ENCODE assay signal across 1 cellular context in the genomic region with DNA sequence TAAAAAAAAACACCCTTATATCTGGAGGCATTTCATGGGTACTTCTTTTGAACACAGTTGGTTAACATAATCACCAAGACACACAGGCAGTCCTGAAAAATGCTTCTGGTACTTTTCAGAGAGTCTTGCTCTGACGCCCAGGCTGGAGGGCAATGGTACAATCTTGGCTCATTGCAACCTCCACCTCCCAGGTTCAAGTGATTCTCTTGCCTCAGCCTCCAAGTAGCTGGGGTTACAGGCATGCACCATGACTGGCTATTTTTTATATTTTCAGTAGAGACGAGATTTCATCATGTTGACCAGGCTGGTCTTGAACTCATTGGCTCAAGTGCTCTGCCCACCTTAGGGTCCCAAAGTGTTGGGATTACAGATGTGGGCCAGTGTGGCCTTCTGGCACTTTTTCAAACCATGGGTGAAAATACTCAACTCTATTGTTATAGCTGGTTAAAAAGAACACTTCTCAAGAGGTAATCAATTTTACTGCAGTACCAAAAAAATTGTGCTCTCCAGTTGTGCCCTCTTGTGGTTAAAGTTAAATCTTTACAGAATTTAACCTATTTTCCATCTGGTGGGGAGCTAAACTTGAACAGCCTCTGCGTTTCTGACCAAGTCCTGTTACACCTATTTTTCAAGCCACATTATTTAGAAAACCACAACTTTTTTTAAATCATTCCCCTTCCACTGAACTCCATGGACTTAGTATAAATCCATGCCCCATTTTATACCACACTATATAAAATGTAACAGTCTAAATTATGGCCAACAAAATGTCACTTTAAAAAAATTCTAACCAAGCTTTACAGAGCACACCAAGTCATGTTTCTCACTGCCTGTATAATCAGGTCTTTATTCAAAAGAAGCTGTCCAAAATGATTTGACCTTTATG.
TF ChIP-seq lines count a peak whose summit lies in the region.

No MANE protein-coding gene starts in this region.

TF ChIP-seq in HEK293, 187 proteins besides CTCF, POLR2A, EP300 and RAD21 (continued from another document and continues in another):
- TF ChIP-seq ZBTB7A (tag by site-specific recombination; IDR thresholded peaks at IDR 0.05; ENCODE audit: low read depth) (no peak), GLI4 (tag by site-specific recombination; IDR thresholded peaks at IDR 0.05) (no peak), ZNF132 (tag by site-specific recombination; IDR thresholded peaks at IDR 0.05; ENCODE audit: borderline replicate concordance) (no peak), KLF9 (tag by site-specific recombination; IDR thresholded peaks at IDR 0.05; ENCODE audit: low read depth) (no peak), ZNF580 (tag by site-specific recombination; IDR thresholded peaks at IDR 0.05) (no peak), HOXA7 (CRISPR knock-in tag; IDR thresholded peaks at IDR 0.05; ENCODE audit: borderline replicate concordance) (no peak), ZNF202 (tag by site-specific recombination; IDR thresholded peaks at IDR 0.05; ENCODE audit: borderline replicate concordance) (no peak), KLF10 (tag by site-specific recombination; IDR thresholded peaks at IDR 0.05) (0 out of 2 replicates have a peak, but pooled peaks have one; percentile 41), ZBTB11 (tag by site-specific recombination; conservative IDR thresholded peaks at IDR 0.05; ENCODE audit: low read depth) (no peak), ZNF184 (tag by site-specific recombination; IDR thresholded peaks at IDR 0.05) (peak; percentile 60), PRDM6 (tag by site-specific recombination; IDR thresholded peaks at IDR 0.05) (peak; percentile 88), ZNF350 (tag by site-specific recombination; IDR thresholded peaks at IDR 0.05) (no peak), REPIN1 (tag by site-specific recombination; IDR thresholded peaks at IDR 0.05; ENCODE audit: low read depth) (no peak), ZNF24 (tag by site-specific recombination; IDR thresholded peaks at IDR 0.05) (no peak), ZFHX2 (tag by site-specific recombination; conservative IDR thresholded peaks at IDR 0.05) (no peak), ZBTB20 (tag by site-specific recombination; IDR thresholded peaks at IDR 0.05) (no peak), KLF8 (tag by site-specific recombination; IDR thresholded peaks at IDR 0.05) (no peak; the same call in 1 of the 2 replicates), ZNF155 (tag by site-specific recombination; IDR thresholded peaks at IDR 0.05) (no peak), ZNF341 (tag by site-specific recombination; IDR thresholded peaks at IDR 0.05; ENCODE audit: low read depth) (peak; percentile 45; the same call in 1 of the 2 replicates), ZNF239 (tag by site-specific recombination; IDR thresholded peaks at IDR 0.05) (no peak), HOXD13 (CRISPR knock-in tag; IDR thresholded peaks at IDR 0.05; ENCODE audit: borderline replicate concordance) (no peak), ZNF660 (tag by site-specific recombination; IDR thresholded peaks at IDR 0.05) (peak; percentile 99), ZNF335 (tag by site-specific recombination; conservative IDR thresholded peaks at IDR 0.05) (no peak), KLF1 (tag by site-specific recombination; IDR thresholded peaks at IDR 0.05) (no peak), ZNF610 (tag by site-specific recombination; IDR thresholded peaks at IDR 0.05; ENCODE audit: borderline replicate concordance) (no peak), ZNF561 (tag by site-specific recombination; IDR thresholded peaks at IDR 0.05; ENCODE audit: borderline replicate concordance) (0 out of 2 replicates have a peak, but pooled peaks have one; percentile 34), ZNF791 (tag by site-specific recombination; IDR thresholded peaks at IDR 0.05) (no peak), ZNF623 (tag by site-specific recombination; IDR thresholded peaks at IDR 0.05) (no peak), ZNF404 (tag by site-specific recombination; IDR thresholded peaks at IDR 0.05) (no peak), ZNF677 (tag by site-specific recombination; IDR thresholded peaks at IDR 0.05) (no peak), TRIM28 (IDR thresholded peaks at IDR 0.05; ENCODE audit: borderline replicate concordance, low read length) (no peak), ZNF366 (tag by site-specific recombination; conservative IDR thresholded peaks at IDR 0.05) (no peak), ZNF777 (tag by site-specific recombination; IDR thresholded peaks at IDR 0.05; ENCODE audit: borderline replicate concordance) (no peak), ZFP37 (tag by site-specific recombination; IDR thresholded peaks at IDR 0.05) (no peak), ZBTB26 (tag by site-specific recombination; optimal IDR thresholded peaks at IDR 0.05) (no peak), ZNF571 (tag by site-specific recombination; IDR thresholded peaks at IDR 0.05) (no peak), ZNF785 (tag by site-specific recombination; IDR thresholded peaks at IDR 0.05) (no peak), ZNF121 (tag by site-specific recombination; IDR thresholded peaks at IDR 0.05) (no peak), ZNF211 (tag by site-specific recombination; IDR thresholded peaks at IDR 0.05; ENCODE audit: low read depth) (no peak)
- TF ChIP-seq, protein P1, sequence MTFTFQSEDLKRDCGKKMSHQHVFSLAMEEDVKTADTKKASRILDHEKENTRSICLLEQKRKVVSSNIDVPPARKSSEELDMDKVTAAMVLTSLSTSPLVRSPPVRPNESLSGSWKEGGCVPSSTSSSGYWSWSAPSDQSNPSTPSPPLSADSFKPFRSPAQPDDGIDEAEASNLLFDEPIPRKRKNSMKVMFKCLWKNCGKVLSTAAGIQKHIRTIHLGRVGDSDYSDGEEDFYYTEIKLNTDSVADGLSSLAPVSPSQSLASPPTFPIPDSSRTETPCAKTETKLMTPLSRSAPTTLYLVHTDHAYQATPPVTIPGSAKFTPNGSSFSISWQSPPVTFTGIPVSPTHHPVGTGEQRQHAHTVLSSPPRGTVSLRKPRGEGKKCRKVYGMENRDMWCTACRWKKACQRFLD (tag by site-specific recombination; IDR thresholded peaks at IDR 0.05), result no peak
- TF ChIP-seq, protein P2, sequence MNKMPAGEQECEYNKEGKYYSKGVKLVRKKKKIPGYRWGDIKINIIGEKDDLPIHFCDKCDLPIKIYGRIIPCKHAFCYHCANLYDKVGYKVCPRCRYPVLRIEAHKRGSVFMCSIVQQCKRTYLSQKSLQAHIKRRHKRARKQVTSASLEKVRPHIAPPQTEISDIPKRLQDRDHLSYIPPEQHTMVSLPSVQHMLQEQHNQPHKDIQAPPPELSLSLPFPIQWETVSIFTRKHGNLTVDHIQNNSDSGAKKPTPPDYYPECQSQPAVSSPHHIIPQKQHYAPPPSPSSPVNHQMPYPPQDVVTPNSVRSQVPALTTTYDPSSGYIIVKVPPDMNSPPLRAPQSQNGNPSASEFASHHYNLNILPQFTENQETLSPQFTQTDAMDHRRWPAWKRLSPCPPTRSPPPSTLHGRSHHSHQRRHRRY (tag by site-specific recombination; IDR thresholded peaks at IDR 0.05), result no peak
- TF ChIP-seq, protein P3, sequence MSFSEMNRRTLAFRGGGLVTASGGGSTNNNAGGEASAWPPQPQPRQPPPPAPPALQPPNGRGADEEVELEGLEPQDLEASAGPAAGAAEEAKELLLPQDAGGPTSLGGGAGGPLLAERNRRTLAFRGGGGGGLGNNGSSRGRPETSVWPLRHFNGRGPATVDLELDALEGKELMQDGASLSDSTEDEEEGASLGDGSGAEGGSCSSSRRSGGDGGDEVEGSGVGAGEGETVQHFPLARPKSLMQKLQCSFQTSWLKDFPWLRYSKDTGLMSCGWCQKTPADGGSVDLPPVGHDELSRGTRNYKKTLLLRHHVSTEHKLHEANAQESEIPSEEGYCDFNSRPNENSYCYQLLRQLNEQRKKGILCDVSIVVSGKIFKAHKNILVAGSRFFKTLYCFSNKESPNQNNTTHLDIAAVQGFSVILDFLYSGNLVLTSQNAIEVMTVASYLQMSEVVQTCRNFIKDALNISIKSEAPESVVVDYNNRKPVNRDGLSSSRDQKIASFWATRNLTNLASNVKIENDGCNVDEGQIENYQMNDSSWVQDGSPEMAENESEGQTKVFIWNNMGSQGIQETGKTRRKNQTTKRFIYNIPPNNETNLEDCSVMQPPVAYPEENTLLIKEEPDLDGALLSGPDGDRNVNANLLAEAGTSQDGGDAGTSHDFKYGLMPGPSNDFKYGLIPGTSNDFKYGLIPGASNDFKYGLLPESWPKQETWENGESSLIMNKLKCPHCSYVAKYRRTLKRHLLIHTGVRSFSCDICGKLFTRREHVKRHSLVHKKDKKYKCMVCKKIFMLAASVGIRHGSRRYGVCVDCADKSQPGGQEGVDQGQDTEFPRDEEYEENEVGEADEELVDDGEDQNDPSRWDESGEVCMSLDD (tag by site-specific recombination; IDR thresholded peaks at IDR 0.05), result no peak
- TF ChIP-seq, protein P4, sequence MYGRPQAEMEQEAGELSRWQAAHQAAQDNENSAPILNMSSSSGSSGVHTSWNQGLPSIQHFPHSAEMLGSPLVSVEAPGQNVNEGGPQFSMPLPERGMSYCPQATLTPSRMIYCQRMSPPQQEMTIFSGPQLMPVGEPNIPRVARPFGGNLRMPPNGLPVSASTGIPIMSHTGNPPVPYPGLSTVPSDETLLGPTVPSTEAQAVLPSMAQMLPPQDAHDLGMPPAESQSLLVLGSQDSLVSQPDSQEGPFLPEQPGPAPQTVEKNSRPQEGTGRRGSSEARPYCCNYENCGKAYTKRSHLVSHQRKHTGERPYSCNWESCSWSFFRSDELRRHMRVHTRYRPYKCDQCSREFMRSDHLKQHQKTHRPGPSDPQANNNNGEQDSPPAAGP (tag by site-specific recombination; IDR thresholded peaks at IDR 0.05), result no peak
- TF ChIP-seq, protein P5, sequence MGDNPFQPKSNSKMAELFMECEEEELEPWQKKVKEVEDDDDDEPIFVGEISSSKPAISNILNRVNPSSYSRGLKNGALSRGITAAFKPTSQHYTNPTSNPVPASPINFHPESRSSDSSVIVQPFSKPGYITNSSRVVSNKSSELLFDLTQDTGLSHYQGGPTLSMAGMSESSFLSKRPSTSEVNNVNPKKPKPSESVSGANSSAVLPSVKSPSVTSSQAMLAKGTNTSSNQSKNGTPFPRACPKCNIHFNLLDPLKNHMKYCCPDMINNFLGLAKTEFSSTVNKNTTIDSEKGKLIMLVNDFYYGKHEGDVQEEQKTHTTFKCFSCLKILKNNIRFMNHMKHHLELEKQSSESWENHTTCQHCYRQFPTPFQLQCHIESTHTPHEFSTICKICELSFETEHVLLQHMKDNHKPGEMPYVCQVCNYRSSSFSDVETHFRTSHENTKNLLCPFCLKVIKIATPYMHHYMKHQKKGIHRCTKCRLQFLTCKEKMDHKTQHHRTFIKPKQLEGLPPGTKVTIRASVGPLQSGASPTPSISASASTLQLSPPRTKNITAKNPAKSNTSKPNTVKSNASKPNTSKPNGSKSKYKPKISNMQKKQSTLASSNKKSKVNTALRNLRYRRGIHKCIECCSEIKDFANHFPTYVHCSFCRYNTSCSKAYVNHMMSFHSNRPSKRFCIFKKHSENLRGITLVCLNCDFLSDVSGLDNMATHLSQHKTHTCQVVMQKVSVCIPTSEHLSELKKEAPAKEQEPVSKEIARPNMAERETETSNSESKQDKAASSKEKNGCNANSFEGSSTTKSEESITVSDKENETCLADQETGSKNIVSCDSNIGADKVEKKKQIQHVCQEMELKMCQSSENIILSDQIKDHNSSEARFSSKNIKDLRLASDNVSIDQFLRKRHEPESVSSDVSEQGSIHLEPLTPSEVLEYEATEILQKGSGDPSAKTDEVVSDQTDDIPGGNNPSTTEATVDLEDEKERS (tag by site-specific recombination; IDR thresholded peaks at IDR 0.05), result no peak
